In the genomic region with DNA sequence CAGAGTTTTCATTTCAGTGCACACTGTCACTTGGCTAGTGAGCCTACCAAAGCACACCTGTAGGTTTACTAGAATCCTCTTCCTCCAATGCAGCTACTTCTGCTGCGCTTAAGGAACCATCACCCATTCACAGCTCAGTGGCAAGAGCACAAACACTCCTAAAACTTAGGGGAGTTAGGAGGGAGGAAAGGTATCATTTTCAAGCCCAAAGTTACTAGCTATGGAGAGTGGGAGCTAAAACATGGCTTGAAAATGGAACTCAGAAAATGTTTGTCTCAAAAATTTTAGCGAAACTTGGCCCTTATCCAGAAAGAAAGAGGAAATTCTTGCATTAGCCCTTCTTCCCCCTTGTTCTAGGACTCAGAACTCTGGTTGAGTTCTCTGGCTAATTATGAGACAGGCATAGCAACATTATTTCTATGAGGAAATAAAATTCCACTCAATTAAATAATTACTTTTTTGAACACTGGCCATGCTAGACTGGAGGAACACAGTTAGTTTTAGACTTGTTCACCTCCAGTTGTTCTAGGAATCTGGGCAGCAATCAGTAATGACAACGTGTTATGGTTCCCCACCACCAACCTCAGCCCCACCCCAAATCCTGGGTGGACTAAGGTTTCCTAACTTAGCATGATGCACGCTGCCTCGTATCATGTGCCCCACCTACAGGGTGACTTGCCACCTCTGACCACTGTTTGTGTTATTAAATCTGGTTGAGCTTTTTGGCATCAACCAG, we compare ENCODE assay signal across 8 cellular contexts. TPM values are rescaled to one million over a fixed set of nuclear protein-coding genes. Genes with fewer than 3 reads are reported as not detected.
DNase-seq lines count a peak whose midpoint lies in the region; ATAC-seq and TF ChIP-seq lines count a peak whose summit lies in the region.

No MANE protein-coding gene starts in this region.

- no peak for TF ChIP-seq EP300 in sigmoid colon (IDR thresholded peaks at IDR 0.05)

- peak; percentile 64 to 71 for DNase-seq in NOMO-1 (lab: John Stamatoyannopoulos, UW; ENCODE audit: unreplicated experiment in 2 of 2)
- DNase-seq in epithelial cell of proximal tubule (ENCODE audit: low read depth) = peak; percentile 93
- DNase-seq in sigmoid colon = no peak
- DNase-seq in AG08396 (ENCODE audit: low spot score) = no peak
- DNase-seq in 8988T = no peak
- DNase-seq in retina = no peak

- H3K4me3 ChIP-seq in epithelial cell of proximal tubule (ENCODE audit: low read depth, low read length) (peak overlapping the region; percentile 19), sigmoid colon (no peak overlapping the region)

- in situ Hi-C loops in GM18951 (cut with MboI; ENCODE audit: low sequenced_read_pairs, unreplicated experiment) = loop anchor here (10.0 kb wide), 2 partner anchors 45 to 265 kb away; a partner anchor contains a TSS

- no peaks in the 10 kb centered on the region for H3K36me3 ChIP-seq in sigmoid colon

- H3K4me1 ChIP-seq in sigmoid colon = peaks cover 0 to 78% (median 72%) of the 10 kb centered on the region in 4 donors

- peak; percentile 1 for TF ChIP-seq POLR2A in GM18951 (IDR thresholded peaks at IDR 0.05; ENCODE audit: extremely low read depth, insufficient read depth, insufficient read length)
- TF ChIP-seq POLR2A in sigmoid colon (IDR thresholded peaks at IDR 0.05) = no peak

- no peak for ATAC-seq in HG03025 (IDR thresholded peaks at IDR 0.05; ENCODE audit: low FRiP score, unreplicated experiment)

- H3K27me3 ChIP-seq in sigmoid colon = no peaks in the 10 kb centered on the region

- 37 to 61% methylated on average over 5 of the region's 5 CpGs for WGBS in sigmoid colon, 2 donors

- TF ChIP-seq CTCF in epithelial cell of proximal tubule (conservative IDR thresholded peaks at IDR 0.05; ENCODE audit: low read depth, low read length) (peak; percentile 27), sigmoid colon (IDR thresholded peaks at IDR 0.05) (no peak)

- intact Hi-C loops in sigmoid colon (cut with DNase I) = loop anchor here (10.0 kb wide), 1 partner anchor 475 kb away; a partner anchor contains a TSS

- H3K27ac ChIP-seq in sigmoid colon = peak overlapping the region; percentile 65 to 78 (median 72)

- no peaks in the 10 kb centered on the region for H3K9me3 ChIP-seq in sigmoid colon

RNA-seq across cellular contexts. Expression of a gene that starts 32.9 kb away (rescaled TPM):
- 15.6 and 18.2 TPM in 2 replicates for total RNA-seq in epithelial cell of proximal tubule
- total RNA-seq in sigmoid colon = 10 to 100 TPM; 13.6 to 31.5 (median 18.0) TPM
- polyA plus RNA-seq in sigmoid colon = 10 to 100 TPM; 16.2 to 34.9 (median 28.5) TPM

Comparison
In these comparisons a context has a peak if more than half of its experiments do, and no peak if none do; other contexts are left out.
1. DNase-seq: peak in NOMO-1 (2 of 2) and epithelial cell of proximal tubule (single experiment); none in sigmoid colon (single experiment), AG08396 (single experiment), 8988T (single experiment) and retina (single experiment).